ENCODE assay signal across 8 cellular contexts in the genomic region with DNA sequence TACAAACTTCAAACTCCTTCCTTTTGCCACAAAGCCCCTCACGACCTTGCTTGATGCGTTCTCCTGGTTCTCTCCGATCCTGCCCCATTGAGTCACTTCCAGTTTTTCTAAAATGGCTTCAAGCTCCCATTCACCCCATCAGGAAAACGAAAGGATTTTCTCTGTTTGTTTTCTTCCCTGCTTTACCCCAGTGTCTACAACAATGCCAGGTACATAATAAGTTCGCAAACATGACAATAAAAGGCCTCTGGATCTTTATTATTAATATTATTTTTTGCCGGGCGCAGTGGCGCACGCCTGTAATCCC. TPM values are rescaled to one million over a fixed set of nuclear protein-coding genes. Genes with fewer than 3 reads are reported as not detected.
DNase-seq lines count a peak whose midpoint lies in the region; ATAC-seq and TF ChIP-seq lines count a peak whose summit lies in the region.

No MANE protein-coding gene starts in this region.

- no peak for TF ChIP-seq POLR2A in esophagus squamous epithelium (IDR thresholded peaks at IDR 0.05)

- no peaks in the 10 kb centered on the region for H3K27me3 Mint-ChIP-seq in progenitor cell of endocrine pancreas

- peaks cover 17% of the 10 kb centered on the region for H3K4me1 Mint-ChIP-seq in progenitor cell of endocrine pancreas (ENCODE audit: low read depth)

- H3K4me3 ChIP-seq in DND-41 (ENCODE audit: low read depth in 1 of 2, low read length in 2 of 2), result peak overlapping the region; percentile 61 to 76; a peak in 3 of 4 replicates
- H3K4me3 ChIP-seq in RWPE2 (ENCODE audit: severe bottlenecking), result peak overlapping the region; percentile 56
- H3K4me3 ChIP-seq in esophagus squamous epithelium, result peak overlapping the region; percentile 55 to 100 (median 92)

- peak overlapping the region; percentile 70 for H3K27ac ChIP-seq in DND-41 (ENCODE audit: low read length)
- peak overlapping the region; percentile 90 for H3K27ac ChIP-seq in RWPE2 (ENCODE audit: poor library complexity, severe bottlenecking)
- H3K27ac ChIP-seq in esophagus squamous epithelium, result peak overlapping the region; percentile 91 to 100 (median 100)

- H4K20me1 ChIP-seq in DND-41 (ENCODE audit: insufficient read depth, low read length), result no peaks in the 10 kb centered on the region

- peak overlapping the region; percentile 77 for H3K4me2 ChIP-seq in DND-41 (ENCODE audit: insufficient read depth, low read length)

- H2AFZ ChIP-seq in DND-41 (ENCODE audit: low read depth, low read length), result peak overlapping the region; percentile 86

- no peaks in the 10 kb centered on the region for H3K9me3 ChIP-seq in DND-41 (ENCODE audit: insufficient read depth, low read length, severe bottlenecking)
- H3K9me3 ChIP-seq in RWPE2 (ENCODE audit: severe bottlenecking), result no peaks in the 10 kb centered on the region
- no peaks in the 10 kb centered on the region for H3K9me3 ChIP-seq in esophagus squamous epithelium

- H3K4me1 ChIP-seq in DND-41 (ENCODE audit: insufficient read depth, low read length) (peaks cover 18% of the 10 kb centered on the region), RWPE2 (ENCODE audit: insufficient read depth, poor library complexity, severe bottlenecking) (peaks cover 16% of the 10 kb centered on the region), esophagus squamous epithelium (peaks cover 24 to 45% (median 29%) of the 10 kb centered on the region in 3 donors)

- H3K4me3 Mint-ChIP-seq in progenitor cell of endocrine pancreas (ENCODE audit: low read depth), result peak overlapping the region; percentile 95

- ATAC-seq in DND-41 (ENCODE audit: insufficient read depth, low read depth), result no peak
- ATAC-seq in RWPE2 (ENCODE audit: low read depth), result peak; percentile 2; the same call in 2 of the 3 replicates

- H3K27me3 ChIP-seq in DND-41 (ENCODE audit: insufficient read depth, low read length, poor library complexity), result no peaks in the 10 kb centered on the region
- no peaks in the 10 kb centered on the region for H3K27me3 ChIP-seq in RWPE2 (ENCODE audit: insufficient read depth, poor library complexity, severe bottlenecking)
- no peaks in the 10 kb centered on the region for H3K27me3 ChIP-seq in esophagus squamous epithelium

- TF ChIP-seq CTCF in DND-41 (IDR thresholded peaks at IDR 0.05; ENCODE audit: borderline replicate concordance, extremely low read depth, low read length, poor library complexity, severe bottlenecking), result no peak
- peak; percentile 21 for TF ChIP-seq CTCF in RWPE2 (IDR thresholded peaks at IDR 0.05; ENCODE audit: poor library complexity, severe bottlenecking)
- no peak for TF ChIP-seq CTCF in esophagus squamous epithelium (IDR thresholded peaks at IDR 0.05)
- TF ChIP-seq CTCF in progenitor cell of endocrine pancreas (IDR thresholded peaks at IDR 0.05; ENCODE audit: unreplicated experiment), result no peak

- peaks cover 7% of the 10 kb centered on the region for H3K36me3 Mint-ChIP-seq in progenitor cell of endocrine pancreas (ENCODE audit: insufficient read depth)

- H3K36me3 ChIP-seq in DND-41 (ENCODE audit: insufficient read depth, low read length) (peaks cover 13% of the 10 kb centered on the region), RWPE2 (ENCODE audit: low read depth) (peaks cover 26% of the 10 kb centered on the region), esophagus squamous epithelium (peaks cover 10 to 56% (median 21%) of the 10 kb centered on the region in 3 donors)

- H3K9me3 Mint-ChIP-seq in progenitor cell of endocrine pancreas (ENCODE audit: low read depth), result no peaks in the 10 kb centered on the region

- H3K79me2 ChIP-seq in DND-41 (ENCODE audit: insufficient read depth, low read length), result peaks cover 20% of the 10 kb centered on the region

- intact Hi-C loops in esophagus squamous epithelium (cut with DNase I), result no loop called here
- intact Hi-C loops in posterior vena cava (cut with DNase I), result loop anchor here in 1 of 2 donors (10.0 kb wide), 1 partner anchor 100 kb away; a partner anchor contains a TSS

- H3K27ac Mint-ChIP-seq in progenitor cell of endocrine pancreas, result peak overlapping the region; percentile 99

- peak overlapping the region; percentile 66 for H3K9ac ChIP-seq in DND-41 (ENCODE audit: low read depth, low read length)

- WGBS in esophagus squamous epithelium, 2 donors, result 15 to 22% methylated on average over 7 to 9 of the region's 9 CpGs

- DNase-seq in DND-41 (no peak), RWPE2 (ENCODE audit: low spot score) (no peak), esophagus squamous epithelium (lab: John Stamatoyannopoulos, UW) (no peak), progenitor cell of endocrine pancreas (ENCODE audit: low spot score, unreplicated experiment) (no peak), COLO829 (ENCODE audit: low spot score) (no peak), iPS-NIHi11 (ENCODE audit: low spot score) (no peak), posterior vena cava (ENCODE audit: low spot score) (no peak), HT-29 (ENCODE audit: low spot score) (no peak)

RNA-seq across cellular contexts. Expression of a gene that starts 0.8 kb away (rescaled TPM):
- total RNA-seq in esophagus squamous epithelium, result 10 to 100 TPM in 3 of 4 donors, 1 to 10 TPM in 1; 8.9 to 17.4 (median 12.0) TPM
- 26.5 and 27.5 TPM in 2 replicates for total RNA-seq in progenitor cell of endocrine pancreas
- total RNA-seq in posterior vena cava, result 10 to 100 TPM; 33.8 to 48.6 TPM
- total RNA-seq in HT-29 (2014; rRNA removed; shearing (Covaris generic)), result 23.4 and 30.6 TPM in 2 replicates

RNA-seq across cellular contexts. Expression of a gene that starts 19.2 kb away (rescaled TPM):
- total RNA-seq in esophagus squamous epithelium, result 10 to 100 TPM; 10.2 to 24.9 (median 16.2) TPM
- total RNA-seq in progenitor cell of endocrine pancreas, result 4.1 and 4.4 TPM in 2 replicates
- 10 to 100 TPM; 12.2 to 16.2 TPM for total RNA-seq in posterior vena cava
- total RNA-seq in HT-29 (2014; rRNA removed; shearing (Covaris generic)), result 32.1 and 32.7 TPM in 2 replicates

RNA-seq across cellular contexts. Expression of a gene that starts 20.6 kb away (rescaled TPM):
- total RNA-seq in esophagus squamous epithelium (100 to 1,000 TPM; 177 to 283 (median 236) TPM), progenitor cell of endocrine pancreas (14.0 and 16.4 TPM in 2 replicates), posterior vena cava (10 to 100 TPM; 77.4 to 88.1 TPM)
- 201 and 206 TPM in 2 replicates for total RNA-seq in HT-29 (2014; rRNA removed; shearing (Covaris generic))

RNA-seq across cellular contexts. Expression of a gene that starts 21.8 kb away (rescaled TPM):
- 1 to 10 TPM in 2 of 4 donors, under 1 TPM in 2; 0.08 to 2.0 (median 1.2) TPM for total RNA-seq in esophagus squamous epithelium
- total RNA-seq in progenitor cell of endocrine pancreas, result 2.8 and 3.1 TPM in 2 replicates
- 1 to 10 TPM; 1.7 to 2.7 TPM for total RNA-seq in posterior vena cava
- total RNA-seq in HT-29 (2014; rRNA removed; shearing (Covaris generic)), result 0.23 and 1.3 TPM in 2 replicates

RNA-seq across cellular contexts. Expression of a gene that starts 31.8 kb away (rescaled TPM):
- total RNA-seq in esophagus squamous epithelium (1 to 10 TPM in 3 of 4 donors, under 1 TPM in 1; 0.70 to 6.1 (median 2.4) TPM), progenitor cell of endocrine pancreas (0.96 and 1.2 TPM in 2 replicates), posterior vena cava (1 to 10 TPM; 3.4 to 3.5 TPM)
- 1.3 and 1.8 TPM in 2 replicates for total RNA-seq in HT-29 (2014; rRNA removed; shearing (Covaris generic))
